ENCODE assay signal across 1 cellular context in the genomic region with DNA sequence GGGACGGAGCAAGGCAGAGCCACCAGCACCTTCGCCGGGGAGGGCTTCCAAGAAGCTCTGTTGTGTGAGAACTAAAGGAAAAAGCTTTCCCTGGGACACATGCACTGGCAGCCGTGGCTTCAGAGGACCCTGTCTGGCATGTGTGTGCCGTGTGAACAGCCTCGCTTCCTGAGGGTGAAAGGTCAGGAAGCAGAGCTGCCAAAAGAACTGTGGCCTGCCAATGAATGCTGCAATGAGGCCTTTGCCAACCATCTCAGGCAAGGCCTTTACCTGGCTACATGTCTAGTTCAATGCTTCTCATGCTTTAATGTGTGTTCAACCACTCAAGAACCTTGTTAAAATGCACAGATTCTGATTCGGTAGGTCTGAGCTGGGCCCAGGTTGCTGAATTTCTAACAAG.
TF ChIP-seq lines count a peak whose summit lies in the region.

No MANE protein-coding gene starts in this region.

TF ChIP-seq in endothelial cell of umbilical vein, 7 proteins besides CTCF, POLR2A, EP300 and RAD21:
- no peak for TF ChIP-seq JUN (IDR thresholded peaks at IDR 0.05; ENCODE audit: borderline replicate concordance, insufficient read depth, insufficient read length, low read depth)
- no peak for TF ChIP-seq MYC (IDR thresholded peaks at IDR 0.05; ENCODE audit: low read depth, low read length)
- TF ChIP-seq, protein P1, sequence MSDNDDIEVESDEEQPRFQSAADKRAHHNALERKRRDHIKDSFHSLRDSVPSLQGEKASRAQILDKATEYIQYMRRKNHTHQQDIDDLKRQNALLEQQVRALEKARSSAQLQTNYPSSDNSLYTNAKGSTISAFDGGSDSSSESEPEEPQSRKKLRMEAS (IDR thresholded peaks at IDR 0.05; ENCODE audit: insufficient read depth, insufficient read length): no peak
- TF ChIP-seq EZH2 (IDR thresholded peaks at IDR 0.05; ENCODE audit: borderline replicate concordance, low read depth, low read length, severe bottlenecking): no peak
- no peak for TF ChIP-seq FOS (IDR thresholded peaks at IDR 0.05; ENCODE audit: borderline replicate concordance, insufficient read depth, low read length)
- TF ChIP-seq POLR2AphosphoS5 (IDR thresholded peaks at IDR 0.05; ENCODE audit: insufficient read depth, low read depth, low read length): no peak
- no peak for TF ChIP-seq GATA2 (IDR thresholded peaks at IDR 0.05; ENCODE audit: insufficient read depth, insufficient read length, low read depth, low read length)
